8 cellular contexts compared by ENCODE assay signal in the genomic region with DNA sequence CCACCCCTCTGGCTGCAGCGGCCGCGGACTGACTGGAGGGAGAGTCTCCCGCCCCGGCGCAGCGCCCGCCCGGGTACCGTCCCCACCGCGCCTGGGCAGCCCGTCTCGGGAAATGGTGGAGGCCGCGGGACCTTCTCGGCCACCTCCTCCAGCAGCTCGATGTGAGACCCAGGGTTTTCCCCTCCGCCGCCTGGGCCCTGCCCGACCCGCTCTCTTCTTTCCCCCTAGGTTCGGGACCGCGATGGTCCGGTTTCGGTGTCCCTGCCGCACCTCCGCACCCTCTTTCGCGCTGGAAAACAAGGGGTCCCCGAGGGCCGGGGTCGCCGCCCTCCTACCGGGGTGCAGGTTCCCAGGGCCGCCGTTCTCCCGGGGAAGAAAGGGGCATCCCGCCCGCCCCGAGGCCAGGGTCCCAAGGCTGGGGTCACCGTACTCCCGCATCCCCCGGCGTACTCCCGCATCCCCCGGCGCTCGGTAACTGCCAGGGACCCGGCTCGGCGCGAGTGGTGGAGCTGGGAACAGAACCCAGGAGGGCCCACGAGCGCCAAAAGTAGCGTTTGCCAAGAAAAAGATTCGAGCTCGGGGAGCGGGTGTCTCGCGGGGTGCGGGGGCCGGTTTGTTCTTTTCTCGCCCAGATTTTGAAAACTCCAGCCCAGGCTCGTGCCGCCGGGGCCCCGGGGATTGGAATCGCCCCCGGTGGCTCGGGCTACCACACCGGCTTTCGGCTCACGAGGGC. TPM values are rescaled to one million over a fixed set of nuclear protein-coding genes. Genes with fewer than 3 reads are reported as not detected.
DNase-seq lines count a peak whose midpoint lies in the region; ATAC-seq and TF ChIP-seq lines count a peak whose summit lies in the region.

No MANE protein-coding gene starts in this region.

- H3K4me3 ChIP-seq in HCT116 (replicated peaks in 1 of 2; ENCODE audit: low read depth in 1 of 2, low read length in 2 of 2) (peak overlapping the region; percentile 83 to 91), gastroesophageal sphincter (peak overlapping the region; percentile 82 to 98), ovary (peak overlapping the region; percentile 89)

- peaks cover 83% of the 10 kb centered on the region for H3K79me2 ChIP-seq in HCT116 (ENCODE audit: insufficient read depth, low read length)

- no peak for TF ChIP-seq POLR2A in HCT116 (IDR thresholded peaks at IDR 0.05; ENCODE audit: borderline replicate concordance, extremely low read depth, insufficient read depth, insufficient read length)
- TF ChIP-seq POLR2A in gastroesophageal sphincter (IDR thresholded peaks at IDR 0.05), result no peak
- no peak for TF ChIP-seq POLR2A in ovary (IDR thresholded peaks at IDR 0.05)

- peak overlapping the region; percentile 100 for H3K27ac ChIP-seq in HCT116 (ENCODE audit: low read depth, low read length)
- peak overlapping the region; percentile 93 to 100 (median 100) for H3K27ac ChIP-seq in gastroesophageal sphincter
- H3K27ac ChIP-seq in ovary, result peak overlapping the region; percentile 99

- H3K4me2 ChIP-seq in HCT116 (ENCODE audit: low read length), result peak overlapping the region; percentile 82

- H3K36me3 Mint-ChIP-seq in activated CD4-positive, alpha-beta memory T cell treated with anti-CD3 and anti-CD28 coated beads, Interleukin-2, amount 10 ng/mL, durations not matched to agents 7 days and 5 days (ENCODE audit: low read depth), result peaks cover 7% of the 10 kb centered on the region

- intact Hi-C loops in HCT116 (cut with micrococcal nuclease), result no loop called here
- intact Hi-C loops in ovary (cut with DNase I), result no loop called here

- H3K9me3 ChIP-seq in HCT116 (ENCODE audit: control insufficient read depth in 1 of 2, insufficient read depth in 1 of 2, low read depth in 1 of 2, low read length in 2 of 2) (no peaks in the 10 kb centered on the region), gastroesophageal sphincter (no peaks in the 10 kb centered on the region), ovary (no peaks in the 10 kb centered on the region)

- H3K27ac Mint-ChIP-seq in activated CD4-positive, alpha-beta memory T cell treated with anti-CD3 and anti-CD28 coated beads, Interleukin-2, amount 10 ng/mL, durations not matched to agents 7 days and 5 days, result no peak overlapping the region

- peaks cover 35% of the 10 kb centered on the region for H3K4me1 Mint-ChIP-seq in activated CD4-positive, alpha-beta memory T cell treated with anti-CD3 and anti-CD28 coated beads, Interleukin-2, amount 10 ng/mL, durations not matched to agents 7 days and 5 days

- peaks cover 67% of the 10 kb centered on the region for H3K27me3 Mint-ChIP-seq in activated CD4-positive, alpha-beta memory T cell treated with anti-CD3 and anti-CD28 coated beads, Interleukin-2, amount 10 ng/mL, durations not matched to agents 7 days and 5 days

- ATAC-seq in HCT116, result no peak
- ATAC-seq in gastroesophageal sphincter, result no peak

- no peak for TF ChIP-seq EP300 in gastroesophageal sphincter (IDR thresholded peaks at IDR 0.05)
- TF ChIP-seq EP300 in ovary (IDR thresholded peaks at IDR 0.05), result no peak

- DNase-seq in HCT116 (ENCODE audit: low read depth, low spot score), result no peak
- no peak for DNase-seq in activated CD4-positive, alpha-beta memory T cell treated with anti-CD3 and anti-CD28 coated beads, Interleukin-2, amount 10 ng/mL, durations not matched to agents 7 days and 5 days
- DNase-seq in ovary, result peak in 2 of 5 donors; percentile 62 to 67
- DNase-seq in NCI-H345 treated with DMSO at 0.1 percent for 48 hours (lab: John Stamatoyannopoulos, UW; ENCODE audit: unreplicated experiment), result no peak
- no peak for DNase-seq in NCI-H187 treated with DMSO at 0.1 percent for 48 hours (lab: John Stamatoyannopoulos, UW)
- no peak for DNase-seq in COLO829 (ENCODE audit: low spot score)
- DNase-seq in NCI-H446 treated with DMSO at 0.1 percent for 48 hours (lab: John Stamatoyannopoulos, UW), result no peak

- H3K9me2 ChIP-seq in HCT116 (ENCODE audit: insufficient read depth), result no peaks in the 10 kb centered on the region

- H3K4me3 Mint-ChIP-seq in activated CD4-positive, alpha-beta memory T cell treated with anti-CD3 and anti-CD28 coated beads, Interleukin-2, amount 10 ng/mL, durations not matched to agents 7 days and 5 days, result peak overlapping the region; percentile 41

- TF ChIP-seq RAD21 in HCT116 (IDR thresholded peaks at IDR 0.05; ENCODE audit: low read depth), result no peak

- no peaks in the 10 kb centered on the region for H4K20me1 ChIP-seq in HCT116 (ENCODE audit: insufficient read depth)

- H3K36me3 ChIP-seq in HCT116 (ENCODE audit: control insufficient read depth in 1 of 2, insufficient read depth in 2 of 2, low read length in 2 of 2) (no peaks in the 10 kb centered on the region), gastroesophageal sphincter (peaks cover 0 to 12% of the 10 kb centered on the region in 2 donors), ovary (no peaks in the 10 kb centered on the region)

- no peaks in the 10 kb centered on the region for H3K9me3 Mint-ChIP-seq in activated CD4-positive, alpha-beta memory T cell treated with anti-CD3 and anti-CD28 coated beads, Interleukin-2, amount 10 ng/mL, durations not matched to agents 7 days and 5 days

- peak overlapping the region; percentile 95 for H3K9ac ChIP-seq in HCT116 (ENCODE audit: low read length)

- WGBS in gastroesophageal sphincter (ENCODE audit: low coverage in 1 of 2), 2 donors, result no CpG with 5 or more reads among the region's 75 CpGs
- 1% methylated on average over 52 to 75 of the region's 75 CpGs for WGBS in ovary, 3 donors

- RAD21 ChIA-PET in HCT116 (lab: Charles Lee; ENCODE audit: low non-redundant PET in 1 of 2, low total read pairs in 2 of 2, uncharacterized antibody in 2 of 2, unreplicated experiment in 2 of 2), result no interaction called here

- H3K27me3 ChIP-seq in HCT116 (ENCODE audit: insufficient read depth, low read length) (no peaks in the 10 kb centered on the region), gastroesophageal sphincter (no peaks in the 10 kb centered on the region), ovary (no peaks in the 10 kb centered on the region)

- TF ChIP-seq CTCF in HCT116 (IDR thresholded peaks at IDR 0.05 in 2 of 3, conservative IDR thresholded peaks at IDR 0.05 in 1 of 3; ENCODE audit: borderline replicate concordance in 1 of 3, insufficient read depth in 1 of 3, low read depth in 2 of 3, low read length in 2 of 3) (no peak), gastroesophageal sphincter (IDR thresholded peaks at IDR 0.05) (no peak), ovary (IDR thresholded peaks at IDR 0.05) (no peak)

- CTCF ChIA-PET in HCT116 (lab: Charles Lee), result no interaction called here
- CTCF ChIA-PET in activated CD4-positive, alpha-beta memory T cell treated with anti-CD3 and anti-CD28 coated beads, Interleukin-2, amount 10 ng/mL, durations not matched to agents 7 days and 5 days (lab: Charles Lee), result interaction anchor here (0.6 to 2.9 kb wide), 2 partner anchors 23 to 24 kb away, joined by 4 to 19 read pairs; no protein-coding TSS in a partner anchor

- BruUV-seq in HCT116 (replicated peaks; lab: Mats Ljungman, UMichigan), result no TSS peak

- POLR2A ChIA-PET in HCT116 (lab: Charles Lee), result no interaction called here
- POLR2A ChIA-PET in activated CD4-positive, alpha-beta memory T cell treated with anti-CD3 and anti-CD28 coated beads, Interleukin-2, amount 10 ng/mL, durations not matched to agents 7 days and 5 days (lab: Charles Lee), result interaction anchor here (1.0 to 3.7 kb wide), 2 partner anchors 23 to 108 kb away, joined by 3 to 31 read pairs; no protein-coding TSS in a partner anchor

- H3K4me1 ChIP-seq in HCT116 (ENCODE audit: control insufficient read depth in 1 of 2, insufficient read depth in 2 of 2, low read length in 2 of 2), result peaks cover 15 to 37% of the 10 kb centered on the region in 2 experiments
- peaks cover 0 to 41% (median 13%) of the 10 kb centered on the region in 3 donors for H3K4me1 ChIP-seq in gastroesophageal sphincter
- peaks cover 5% of the 10 kb centered on the region for H3K4me1 ChIP-seq in ovary (ENCODE audit: insufficient read depth)

- H2AFZ ChIP-seq in HCT116 (ENCODE audit: low read depth, low read length, poor library complexity, severe bottlenecking), result no peak overlapping the region

TF ChIP-seq in HCT116, 20 proteins besides CTCF, POLR2A, EP300 and RAD21 (continues in another document):
- TF ChIP-seq, protein P1, sequence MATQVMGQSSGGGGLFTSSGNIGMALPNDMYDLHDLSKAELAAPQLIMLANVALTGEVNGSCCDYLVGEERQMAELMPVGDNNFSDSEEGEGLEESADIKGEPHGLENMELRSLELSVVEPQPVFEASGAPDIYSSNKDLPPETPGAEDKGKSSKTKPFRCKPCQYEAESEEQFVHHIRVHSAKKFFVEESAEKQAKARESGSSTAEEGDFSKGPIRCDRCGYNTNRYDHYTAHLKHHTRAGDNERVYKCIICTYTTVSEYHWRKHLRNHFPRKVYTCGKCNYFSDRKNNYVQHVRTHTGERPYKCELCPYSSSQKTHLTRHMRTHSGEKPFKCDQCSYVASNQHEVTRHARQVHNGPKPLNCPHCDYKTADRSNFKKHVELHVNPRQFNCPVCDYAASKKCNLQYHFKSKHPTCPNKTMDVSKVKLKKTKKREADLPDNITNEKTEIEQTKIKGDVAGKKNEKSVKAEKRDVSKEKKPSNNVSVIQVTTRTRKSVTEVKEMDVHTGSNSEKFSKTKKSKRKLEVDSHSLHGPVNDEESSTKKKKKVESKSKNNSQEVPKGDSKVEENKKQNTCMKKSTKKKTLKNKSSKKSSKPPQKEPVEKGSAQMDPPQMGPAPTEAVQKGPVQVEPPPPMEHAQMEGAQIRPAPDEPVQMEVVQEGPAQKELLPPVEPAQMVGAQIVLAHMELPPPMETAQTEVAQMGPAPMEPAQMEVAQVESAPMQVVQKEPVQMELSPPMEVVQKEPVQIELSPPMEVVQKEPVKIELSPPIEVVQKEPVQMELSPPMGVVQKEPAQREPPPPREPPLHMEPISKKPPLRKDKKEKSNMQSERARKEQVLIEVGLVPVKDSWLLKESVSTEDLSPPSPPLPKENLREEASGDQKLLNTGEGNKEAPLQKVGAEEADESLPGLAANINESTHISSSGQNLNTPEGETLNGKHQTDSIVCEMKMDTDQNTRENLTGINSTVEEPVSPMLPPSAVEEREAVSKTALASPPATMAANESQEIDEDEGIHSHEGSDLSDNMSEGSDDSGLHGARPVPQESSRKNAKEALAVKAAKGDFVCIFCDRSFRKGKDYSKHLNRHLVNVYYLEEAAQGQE (IDR thresholded peaks at IDR 0.05; ENCODE audit: low read depth), result no peak
- TF ChIP-seq EGR1 (IDR thresholded peaks at IDR 0.05; ENCODE audit: low read depth), result no peak
- TF ChIP-seq SIN3A (IDR thresholded peaks at IDR 0.05; ENCODE audit: low read depth), result no peak
- no peak for TF ChIP-seq EZH2 (IDR thresholded peaks at IDR 0.05)

RNA-seq across cellular contexts. Expression of a gene that starts 3.4 kb away (rescaled TPM):
- total RNA-seq in HCT116 (2021; ENCODE audit: unreplicated experiment), result 101 TPM
- 65.0 and 67.6 TPM in 2 replicates for polyA plus RNA-seq in HCT116 (2012)
- total RNA-seq in activated CD4-positive, alpha-beta memory T cell treated with anti-CD3 and anti-CD28 coated beads, Interleukin-2, amount 10 ng/mL, durations not matched to agents 7 days and 5 days, result 10 to 100 TPM; 56.5 to 57.6 TPM
- total RNA-seq in gastroesophageal sphincter, result 100 to 1,000 TPM in 3 of 4 donors, 10 to 100 TPM in 1; 87.6 to 218 (median 124) TPM
- 100 to 1,000 TPM in 4 of 7 donors, 10 to 100 TPM in 3; 48.6 to 153 (median 105) TPM for total RNA-seq in ovary
- polyA plus RNA-seq in ovary, result 10 to 100 TPM; 60.4 to 69.8 TPM
